In genomic region chr1:173477286-173478098, GRCh38 we compare ENCODE assay signal across 8 cellular contexts. TPM values are rescaled to one million over a fixed set of nuclear protein-coding genes. Genes with fewer than 3 reads are reported as not detected.
DNase-seq lines count a peak whose midpoint lies in the region; ATAC-seq and TF ChIP-seq lines count a peak whose summit lies in the region.

A gene with protein sequence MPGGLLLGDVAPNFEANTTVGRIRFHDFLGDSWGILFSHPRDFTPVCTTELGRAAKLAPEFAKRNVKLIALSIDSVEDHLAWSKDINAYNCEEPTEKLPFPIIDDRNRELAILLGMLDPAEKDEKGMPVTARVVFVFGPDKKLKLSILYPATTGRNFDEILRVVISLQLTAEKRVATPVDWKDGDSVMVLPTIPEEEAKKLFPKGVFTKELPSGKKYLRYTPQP (plus strand): TSS chr1:173477335. CDS start chr1:173477398, 63 bp downstream.

- intact Hi-C loops in dorsolateral prefrontal cortex (cut with DNase I) (loop anchor here (1.0 to 5.0 kb wide), 7 partner anchors 46 to 785 kb away; partner anchors contain the start of genes KLHL20 (in 2 of the 2), ZBTB37 (in 2 of the 2), CENPL (in 1 of the 2) and DARS2 (in 1 of the 2)), right lobe of liver (cut with DNase I) (no loop called here)

- H3K27ac ChIP-seq in VCaP (peak within 1 kb of the TSS; percentile 93), dorsolateral prefrontal cortex (peak within 1 kb of the TSS; percentile 61 to 99 (median 93)), right lobe of liver (peak within 1 kb of the TSS; percentile 99)

- peaks cover 3 to 67% (median 26%) of the 10 kb centered on the region in 4 donors for H3K4me1 ChIP-seq in right lobe of liver

- H3K9me3 ChIP-seq in right lobe of liver = no peaks in the 10 kb centered on the region

- TF ChIP-seq CTCF in VCaP (conservative IDR thresholded peaks at IDR 0.05) = no peak
- peak in 7 of 56 donors; percentile 4 to 14 (median 5) for TF ChIP-seq CTCF in dorsolateral prefrontal cortex (IDR thresholded peaks at IDR 0.05 in 54 of 56, conservative IDR thresholded peaks at IDR 0.05 in 2 of 56; ENCODE audit: low read depth in 1 of 56, partially characterized antibody in 56 of 56)
- no peak for TF ChIP-seq CTCF in right lobe of liver (IDR thresholded peaks at IDR 0.05)

- peak; percentile 56 for TF ChIP-seq POLR2A in right lobe of liver (IDR thresholded peaks at IDR 0.05)

- H3K27me3 ChIP-seq in dorsolateral prefrontal cortex (no peaks in the 10 kb centered on the region), right lobe of liver (no peaks in the 10 kb centered on the region)

- DNase-seq in A172 (ENCODE audit: low spot score) (no peak), NCI-H146 treated with DMSO at 0.1 percent for 48 hours (lab: John Stamatoyannopoulos, UW; ENCODE audit: unreplicated experiment) (peak; percentile 57), dorsolateral prefrontal cortex (peak in 8 of 10 donors; percentile 31 to 90 (median 58)), right lobe of liver (peak; percentile 83 to 93 (median 88))
- DNase-seq in stimulated activated CD8-positive, alpha-beta memory T cell treated with anti-CD3 and anti-CD28 coated beads, Interleukin-7, amount 100 ng/mL, for 1 hour (ENCODE audit: low read depth in 2 of 2) = peak; percentile 72 to 79

- peak; percentile 53 for ATAC-seq in GM18502 (IDR thresholded peaks at IDR 0.05; ENCODE audit: poor library complexity, unreplicated experiment)
- peak; percentile 56 for ATAC-seq in HG02884 (IDR thresholded peaks at IDR 0.05; ENCODE audit: unreplicated experiment)
- ATAC-seq in right lobe of liver = peak; percentile 59 to 72 (median 64)

- 0% methylated on average over 17 of the region's 69 CpGs for WGBS in right lobe of liver (ENCODE audit: insufficient coverage, low coverage, low lambda C conversion rate, missing lambda C conversion rate)

- H3K36me3 ChIP-seq in right lobe of liver = peaks cover 0 to 18% (median 13%) of the 10 kb centered on the region in 4 donors

- H3K4me3 ChIP-seq in dorsolateral prefrontal cortex (peak within 1 kb of the TSS; percentile 74 to 98 (median 92)), right lobe of liver (peak within 1 kb of the TSS; percentile 75 to 87 (median 83))

RNA-seq across cellular contexts. Expression of the gene that starts here (rescaled TPM):
- total RNA-seq in A172 (2014; rRNA removed; shearing (Covaris generic)) = 436 and 466 TPM in 2 replicates
- total RNA-seq in dorsolateral prefrontal cortex (100 to 1,000 TPM; 106 to 313 (median 170) TPM), right lobe of liver (100 to 1,000 TPM; 213 to 552 (median 407) TPM)

Comparison
In these comparisons a context has a peak if more than half of its experiments do, and no peak if none do; other contexts are left out.
1. intact Hi-C loops: an anchor here in dorsolateral prefrontal cortex (1.0 to 5.0 kb wide); none called in right lobe of liver.